1 cellular context compared by ENCODE assay signal in genomic region chr6:41439524-41440418, GRCh38.
TF ChIP-seq lines count a peak whose summit lies in the region.

No MANE protein-coding gene starts in this region.

TF ChIP-seq in GM12878, 131 proteins besides CTCF, POLR2A, EP300 and RAD21 (continued from another document and continues in another):
- TF ChIP-seq ELK1 (IDR thresholded peaks at IDR 0.05; ENCODE audit: low read depth, low read length) = no peak
- TF ChIP-seq NFYA (IDR thresholded peaks at IDR 0.05; ENCODE audit: borderline replicate concordance, low read depth, low read length) = no peak
- no peak for TF ChIP-seq PRDM15 (CRISPR knock-in tag; IDR thresholded peaks at IDR 0.05)
- peak; percentile 58; the same call in 1 of the 2 replicates for TF ChIP-seq HDGF (IDR thresholded peaks at IDR 0.05)
- TF ChIP-seq ATF7 (IDR thresholded peaks at IDR 0.05; ENCODE audit: low read depth) = peak; percentile 87
- no peak for TF ChIP-seq DPF2 (IDR thresholded peaks at IDR 0.05)
- peak; percentile 70; the same call in 1 of the 2 replicates for TF ChIP-seq GABPA (IDR thresholded peaks at IDR 0.05; ENCODE audit: low read depth)
- TF ChIP-seq BCL3 (IDR thresholded peaks at IDR 0.05; ENCODE audit: borderline replicate concordance, insufficient read depth, low read depth, low read length, poor library complexity, severe bottlenecking) = no peak
- TF ChIP-seq FOXK2 (IDR thresholded peaks at IDR 0.05) = no peak
- no peak for TF ChIP-seq ZNF622 (IDR thresholded peaks at IDR 0.05)
- TF ChIP-seq YBX1 (IDR thresholded peaks at IDR 0.05) = no peak
- TF ChIP-seq NR2F1 (conservative IDR thresholded peaks at IDR 0.05) = no peak
- TF ChIP-seq ATF3 (IDR thresholded peaks at IDR 0.05; ENCODE audit: borderline replicate concordance, extremely low read depth, low read depth, low read length) = no peak
- TF ChIP-seq STAT1 (conservative IDR thresholded peaks at IDR 0.05) = no peak
- peak; percentile 64 for TF ChIP-seq PKNOX1 (IDR thresholded peaks at IDR 0.05)
- no peak for TF ChIP-seq ZBTB11 (CRISPR knock-in tag; IDR thresholded peaks at IDR 0.05)
- TF ChIP-seq ESRRA (IDR thresholded peaks at IDR 0.05; ENCODE audit: low read length) = no peak
- TF ChIP-seq MTA2 (IDR thresholded peaks at IDR 0.05; ENCODE audit: low read depth) = peak; percentile 43; the same call in 1 of the 2 replicates
- TF ChIP-seq SMAD5 (IDR thresholded peaks at IDR 0.05; ENCODE audit: low read depth) = no peak
- TF ChIP-seq STAT3 (IDR thresholded peaks at IDR 0.05; ENCODE audit: low read depth, low read length) = no peak
- TF ChIP-seq SMAD1 (IDR thresholded peaks at IDR 0.05; ENCODE audit: low read depth, partially characterized antibody) = no peak
- TF ChIP-seq SREBF1 (IDR thresholded peaks at IDR 0.05; ENCODE audit: low read length) = no peak
- peak; percentile 97 for TF ChIP-seq NBN (IDR thresholded peaks at IDR 0.05)
- TF ChIP-seq ATF2 (IDR thresholded peaks at IDR 0.05; ENCODE audit: low read length) = no peak
- TF ChIP-seq RELA (IDR thresholded peaks at IDR 0.05; ENCODE audit: borderline replicate concordance, partially characterized antibody) = no peak
- TF ChIP-seq ZNF384 (IDR thresholded peaks at IDR 0.05; ENCODE audit: borderline replicate concordance, low read depth, low read length) = peak; percentile 97
- TF ChIP-seq SMARCA5 (IDR thresholded peaks at IDR 0.05) = no peak
- TF ChIP-seq E4F1 (IDR thresholded peaks at IDR 0.05; ENCODE audit: borderline replicate concordance, partially characterized antibody) = peak; percentile 57
- no peak for TF ChIP-seq ZZZ3 (IDR thresholded peaks at IDR 0.05; ENCODE audit: control insufficient read depth, insufficient read length, low read depth)
- no peak for TF ChIP-seq ZNF207 (IDR thresholded peaks at IDR 0.05; ENCODE audit: borderline replicate concordance)
- TF ChIP-seq TARDBP (IDR thresholded peaks at IDR 0.05; ENCODE audit: borderline replicate concordance) = no peak
- TF ChIP-seq PAX8 (IDR thresholded peaks at IDR 0.05) = no peak
- TF ChIP-seq IKZF2 (IDR thresholded peaks at IDR 0.05) = peak; percentile 62 to 76; a peak in 3 of 4 replicates
- peak; percentile 81; the same call in 1 of the 2 replicates for TF ChIP-seq SPI1 (IDR thresholded peaks at IDR 0.05; ENCODE audit: borderline replicate concordance, insufficient read depth, low read depth, low read length)
- 0 out of 2 replicates have a peak, but pooled peaks have one; percentile 20 for TF ChIP-seq ZNF24 (IDR thresholded peaks at IDR 0.05)
- TF ChIP-seq SMC3 (IDR thresholded peaks at IDR 0.05; ENCODE audit: borderline replicate concordance, low read length) = no peak
- peak; percentile 94 for TF ChIP-seq RELB (IDR thresholded peaks at IDR 0.05; ENCODE audit: low read depth)
- TF ChIP-seq ZBTB40 (IDR thresholded peaks at IDR 0.05; ENCODE audit: borderline replicate concordance) = 0 out of 2 replicates have a peak, but pooled peaks have one; percentile 50
- TF ChIP-seq RUNX3 (IDR thresholded peaks at IDR 0.05; ENCODE audit: low read length) = peak; percentile 92
- TF ChIP-seq KLF5 (IDR thresholded peaks at IDR 0.05; ENCODE audit: partially characterized antibody) = no peak
- no peak for TF ChIP-seq TCF7 (IDR thresholded peaks at IDR 0.05; ENCODE audit: borderline replicate concordance)
- no peak for TF ChIP-seq NFXL1 (IDR thresholded peaks at IDR 0.05; ENCODE audit: borderline replicate concordance)
